Comparison of ENCODE assay signal across 1 cellular context in genomic region chr1:224170748-224171478, GRCh38.
A peak's percentile ranks its signal among the peaks of the same experiment; 100 is the strongest.
TF ChIP-seq lines count a peak whose summit lies in the region.

No MANE protein-coding gene starts in this region.

TF ChIP-seq in HEK293, 187 proteins besides CTCF, POLR2A, EP300 and RAD21 (continued from another document):
- TF ChIP-seq ZNF639 (tag by site-specific recombination; IDR thresholded peaks at IDR 0.05) (0 out of 2 replicates have a peak, but pooled peaks have one; percentile 37), ZBTB8A (tag by site-specific recombination; IDR thresholded peaks at IDR 0.05) (no peak), ZNF544 (tag by site-specific recombination; IDR thresholded peaks at IDR 0.05) (no peak), PRDM1 (tag by site-specific recombination; IDR thresholded peaks at IDR 0.05) (peak; percentile 46; the same call in 1 of the 2 replicates), ZFP41 (tag by site-specific recombination; IDR thresholded peaks at IDR 0.05; ENCODE audit: borderline replicate concordance) (no peak), ZNF664 (tag by site-specific recombination; IDR thresholded peaks at IDR 0.05) (no peak)
- TF ChIP-seq, protein P1, sequence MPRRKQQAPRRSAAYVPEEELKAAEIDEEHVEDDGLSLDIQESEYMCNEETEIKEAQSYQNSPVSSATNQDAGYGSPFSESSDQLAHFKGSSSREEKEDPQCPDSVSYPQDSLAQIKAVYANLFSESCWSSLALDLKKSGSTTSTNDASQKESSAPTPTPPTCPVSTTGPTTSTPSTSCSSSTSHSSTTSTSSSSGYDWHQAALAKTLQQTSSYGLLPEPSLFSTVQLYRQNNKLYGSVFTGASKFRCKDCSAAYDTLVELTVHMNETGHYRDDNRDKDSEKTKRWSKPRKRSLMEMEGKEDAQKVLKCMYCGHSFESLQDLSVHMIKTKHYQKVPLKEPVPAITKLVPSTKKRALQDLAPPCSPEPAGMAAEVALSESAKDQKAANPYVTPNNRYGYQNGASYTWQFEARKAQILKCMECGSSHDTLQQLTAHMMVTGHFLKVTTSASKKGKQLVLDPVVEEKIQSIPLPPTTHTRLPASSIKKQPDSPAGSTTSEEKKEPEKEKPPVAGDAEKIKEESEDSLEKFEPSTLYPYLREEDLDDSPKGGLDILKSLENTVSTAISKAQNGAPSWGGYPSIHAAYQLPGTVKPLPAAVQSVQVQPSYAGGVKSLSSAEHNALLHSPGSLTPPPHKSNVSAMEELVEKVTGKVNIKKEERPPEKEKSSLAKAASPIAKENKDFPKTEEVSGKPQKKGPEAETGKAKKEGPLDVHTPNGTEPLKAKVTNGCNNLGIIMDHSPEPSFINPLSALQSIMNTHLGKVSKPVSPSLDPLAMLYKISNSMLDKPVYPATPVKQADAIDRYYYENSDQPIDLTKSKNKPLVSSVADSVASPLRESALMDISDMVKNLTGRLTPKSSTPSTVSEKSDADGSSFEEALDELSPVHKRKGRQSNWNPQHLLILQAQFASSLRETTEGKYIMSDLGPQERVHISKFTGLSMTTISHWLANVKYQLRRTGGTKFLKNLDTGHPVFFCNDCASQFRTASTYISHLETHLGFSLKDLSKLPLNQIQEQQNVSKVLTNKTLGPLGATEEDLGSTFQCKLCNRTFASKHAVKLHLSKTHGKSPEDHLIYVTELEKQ (tag by site-specific recombination; IDR thresholded peaks at IDR 0.05; ENCODE audit: borderline replicate concordance): 0 out of 2 replicates have a peak, but pooled peaks have one; percentile 23
